Comparison of ENCODE assay signal across 8 cellular contexts in the genomic region with DNA sequence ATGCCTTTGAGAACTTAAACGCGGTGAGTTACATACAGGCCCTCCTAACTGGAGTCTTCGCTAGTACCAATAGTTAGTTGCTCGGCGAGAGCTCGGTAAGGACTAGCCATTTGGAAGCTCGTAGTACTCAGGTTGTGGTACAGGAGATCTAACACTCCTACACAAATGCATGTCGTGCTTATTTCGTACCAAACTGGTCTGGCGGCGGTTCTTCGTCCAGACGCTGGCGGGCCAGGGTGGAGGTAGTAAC. TPM values are rescaled to one million over a fixed set of nuclear protein-coding genes. Genes with fewer than 3 reads are reported as not detected.
DNase-seq lines count a peak whose midpoint lies in the region; ATAC-seq and TF ChIP-seq lines count a peak whose summit lies in the region.

No MANE protein-coding gene starts in this region.

- H3K27ac ChIP-seq in stomach = peak overlapping the region; percentile 89 to 98 (median 97)

- H3K4me1 Mint-ChIP-seq in activated T-cell treated with anti-CD3 and anti-CD28 coated beads, Interleukin-2, amount 50 U/mL, for 24 hours (ENCODE audit: low read depth) = peaks cover 52% of the 10 kb centered on the region
- H3K4me1 Mint-ChIP-seq in activated T-helper 17 cell treated with anti-CD3 and anti-CD28 coated beads, Interleukin-2, amount 50 U/mL, for 72 hours = peaks cover 22% of the 10 kb centered on the region

- H3K4me1 ChIP-seq in stomach = peaks cover 12 to 40% (median 25%) of the 10 kb centered on the region in 4 donors

- 0 to 1% (median 0%) methylated on average over 7 to 14 of the region's 14 CpGs for WGBS in stomach, 5 donors

- no peak for DNase-seq in activated T-cell treated with anti-CD3 and anti-CD28 coated beads, Interleukin-2, amount 50 U/mL, for 24 hours
- no peak for DNase-seq in activated T-cell treated with anti-CD3 and anti-CD28 coated beads, Interleukin-2, amount 50 U/mL, for 48 hours
- DNase-seq in stomach (no peak), NCI-H187 treated with DMSO at 0.1 percent for 48 hours (lab: John Stamatoyannopoulos, UW) (no peak), NCI-H146 treated with DMSO at 0.1 percent for 48 hours (lab: John Stamatoyannopoulos, UW; ENCODE audit: unreplicated experiment) (no peak), KG1 (lab: John Stamatoyannopoulos, UW) (no peak)

- H3K27ac Mint-ChIP-seq in activated T-cell treated with anti-CD3 and anti-CD28 coated beads, Interleukin-2, amount 50 U/mL, for 24 hours = peak overlapping the region; percentile 97
- H3K27ac Mint-ChIP-seq in activated T-helper 17 cell treated with anti-CD3 and anti-CD28 coated beads, Interleukin-2, amount 50 U/mL, for 72 hours = peak overlapping the region; percentile 83

- H3K36me3 ChIP-seq in stomach = peaks cover 0 to 7% (median 3%) of the 10 kb centered on the region in 4 donors

- TF ChIP-seq POLR2A in stomach (IDR thresholded peaks at IDR 0.05) = no peak

- intact Hi-C loops in stomach (cut with DNase I; ENCODE audit: low total_unique reads) = no loop called here

- no peaks in the 10 kb centered on the region for H3K27me3 ChIP-seq in stomach

- H3K9me3 ChIP-seq in stomach = no peaks in the 10 kb centered on the region

- no peak for ATAC-seq in activated T-helper 17 cell treated with anti-CD3 and anti-CD28 coated beads, Interleukin-2, amount 50 U/mL, for 72 hours (replicated peaks)

- no peak for TF ChIP-seq EP300 in stomach (IDR thresholded peaks at IDR 0.05)

- peak overlapping the region; percentile 86 for H3K4me3 Mint-ChIP-seq in activated T-cell treated with anti-CD3 and anti-CD28 coated beads, Interleukin-2, amount 50 U/mL, for 24 hours
- peak overlapping the region; percentile 83 for H3K4me3 Mint-ChIP-seq in activated T-helper 17 cell treated with anti-CD3 and anti-CD28 coated beads, Interleukin-2, amount 50 U/mL, for 72 hours

- H3K27me3 Mint-ChIP-seq in activated T-cell treated with anti-CD3 and anti-CD28 coated beads, Interleukin-2, amount 50 U/mL, for 24 hours = no peaks in the 10 kb centered on the region
- no peaks in the 10 kb centered on the region for H3K27me3 Mint-ChIP-seq in activated T-helper 17 cell treated with anti-CD3 and anti-CD28 coated beads, Interleukin-2, amount 50 U/mL, for 72 hours

- no peaks in the 10 kb centered on the region for H3K9me3 Mint-ChIP-seq in activated T-cell treated with anti-CD3 and anti-CD28 coated beads, Interleukin-2, amount 50 U/mL, for 24 hours
- H3K9me3 Mint-ChIP-seq in activated T-helper 17 cell treated with anti-CD3 and anti-CD28 coated beads, Interleukin-2, amount 50 U/mL, for 72 hours = no peaks in the 10 kb centered on the region

- peaks cover 21% of the 10 kb centered on the region for H3K36me3 Mint-ChIP-seq in activated T-cell treated with anti-CD3 and anti-CD28 coated beads, Interleukin-2, amount 50 U/mL, for 24 hours (ENCODE audit: low read depth)
- peaks cover 18% of the 10 kb centered on the region for H3K36me3 Mint-ChIP-seq in activated T-helper 17 cell treated with anti-CD3 and anti-CD28 coated beads, Interleukin-2, amount 50 U/mL, for 72 hours (ENCODE audit: low read depth)

- no peak for TF ChIP-seq CTCF in stomach (IDR thresholded peaks at IDR 0.05)

- H3K4me3 ChIP-seq in iPS-11a (ENCODE audit: low read depth, low read length) = peak overlapping the region; percentile 65
- H3K4me3 ChIP-seq in stomach = peak overlapping the region; percentile 54 to 70 (median 67)

RNA-seq across cellular contexts. Expression of gene VRK2, which starts 0.3 kb away (rescaled TPM):
- total RNA-seq in activated T-helper 17 cell treated with anti-CD3 and anti-CD28 coated beads, Interleukin-2, amount 50 U/mL, for 72 hours = 10 to 100 TPM; 14.3 to 19.7 TPM
- 10 to 100 TPM; 11.1 to 29.9 (median 24.4) TPM for total RNA-seq in stomach
- 10 to 100 TPM; 10.0 to 11.3 (median 10.5) TPM for polyA plus RNA-seq in stomach
